In the genomic region with DNA sequence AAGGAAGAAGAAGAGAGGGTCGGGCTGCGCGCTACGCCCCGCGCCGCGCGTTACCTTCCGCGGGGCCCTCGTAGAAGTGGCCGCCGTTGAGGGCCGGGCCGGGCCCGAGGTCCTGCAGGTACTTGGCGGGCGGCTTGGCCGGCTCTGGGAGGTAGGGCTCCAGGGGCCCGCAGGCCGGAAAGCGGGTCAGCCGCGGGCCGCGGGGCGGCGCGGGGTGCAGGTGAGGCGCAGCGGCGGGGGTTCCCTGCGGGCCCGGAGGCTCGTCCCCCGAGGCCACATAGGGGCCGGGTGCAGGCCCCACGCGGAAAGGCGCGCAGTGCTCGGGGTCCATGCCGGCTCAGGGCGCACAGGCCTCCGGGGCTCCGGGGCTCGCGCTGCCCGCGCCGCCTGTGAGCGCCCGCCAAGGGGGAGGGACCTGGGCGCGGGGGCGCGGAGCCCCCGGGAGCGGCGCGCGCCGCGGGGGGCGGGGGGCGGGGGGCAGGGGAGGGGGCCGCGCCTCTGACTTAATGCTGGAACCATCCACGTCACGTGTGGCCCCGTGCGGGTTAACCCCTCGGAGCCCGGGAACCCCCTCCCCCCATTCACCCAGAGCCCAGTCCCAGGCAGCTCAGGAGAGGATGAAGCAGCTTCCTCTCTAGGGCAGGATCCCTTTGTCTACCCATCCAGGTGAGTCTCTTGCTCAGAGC, we compare ENCODE assay signal across 11 cellular contexts. TPM values are rescaled to one million over a fixed set of nuclear protein-coding genes. Genes with fewer than 3 reads are reported as not detected.
DNase-seq lines count a peak whose midpoint lies in the region; ATAC-seq and TF ChIP-seq lines count a peak whose summit lies in the region.
"Had no signal": no experiment of that assay in that cellular context is flagged by ENCODE, and none has a peak within 500 bp of the region (broad histone marks: within the 10 kb centered on the region; RNA-seq: fewer than 3 reads in every experiment).

Gene ALX3, minus strand, starts transcription at position 391 of the 686 bp plus-strand sequence. Its CDS starts 60 bp downstream, at position 331.

- H3K4me3 ChIP-seq in NT2/D1 (ENCODE audit: insufficient read length, low read depth) (peak within 1 kb of the TSS; percentile 37), iPS DF 6.9 (ENCODE audit: low read length) (peak within 1 kb of the TSS; percentile 37; the same call in 1 of the 2 replicates)

- H3K27ac Mint-ChIP-seq in progenitor cell of endocrine pancreas = no peak within 1 kb of the TSS

- H3K9me3 ChIP-seq in NT2/D1 (ENCODE audit: insufficient read depth, low read length) = no peaks in the 10 kb centered on the region
- H3K9me3 ChIP-seq in iPS DF 6.9 (ENCODE audit: control insufficient read depth, insufficient read depth, low read length) = no peaks in the 10 kb centered on the region
- H3K9me3 ChIP-seq: uterus had no signal

- H3K36me3 Mint-ChIP-seq in progenitor cell of endocrine pancreas (ENCODE audit: insufficient read depth) = no peaks in the 10 kb centered on the region

- peaks cover 92% of the 10 kb centered on the region for H3K27me3 Mint-ChIP-seq in progenitor cell of endocrine pancreas

- peaks cover 5% of the 10 kb centered on the region for H3K4me1 Mint-ChIP-seq in progenitor cell of endocrine pancreas (ENCODE audit: low read depth)

- DNase-seq in NCI-H1436 (lab: John Stamatoyannopoulos, UW) (peak; percentile 42), NCI-H1436 treated with DMSO at 0.1 percent for 48 hours (lab: John Stamatoyannopoulos, UW) (no peak), NT2/D1 (ENCODE audit: low read depth, low spot score) (no peak), iPS DF 6.9 (ENCODE audit: low read depth, low spot score) (no peak), progenitor cell of endocrine pancreas (ENCODE audit: low spot score, unreplicated experiment) (no peak), cerebellar cortex (ENCODE audit: low spot score) (no peak), middle frontal gyrus (ENCODE audit: extremely low spot score, low spot score) (no peak)
- DNase-seq: kidney, uterus had no signal

- H3K9me3 Mint-ChIP-seq in progenitor cell of endocrine pancreas (ENCODE audit: low read depth) = no peaks in the 10 kb centered on the region

- no peak for TF ChIP-seq CTCF in progenitor cell of endocrine pancreas (IDR thresholded peaks at IDR 0.05; ENCODE audit: unreplicated experiment)

- peaks cover 25% of the 10 kb centered on the region for H3K4me1 ChIP-seq in NT2/D1 (ENCODE audit: insufficient read depth, insufficient read length)
- peaks cover 5% of the 10 kb centered on the region for H3K4me1 ChIP-seq in iPS DF 6.9 (ENCODE audit: control insufficient read depth, insufficient read depth, low read length)

- H3K4me3 Mint-ChIP-seq in progenitor cell of endocrine pancreas (ENCODE audit: low read depth) = peak within 1 kb of the TSS; percentile 63

- peak within 1 kb of the TSS; percentile 62 for H3K9ac ChIP-seq in NT2/D1 (ENCODE audit: insufficient read length, low read depth)

- WGBS in iPS DF 6.9 (ENCODE audit: insufficient coverage, insufficient read length) = no CpG with 5 or more reads among the region's 75 CpGs

- H3K36me3 ChIP-seq in NT2/D1 (ENCODE audit: insufficient read depth, insufficient read length, low read length) (no peaks in the 10 kb centered on the region), iPS DF 6.9 (ENCODE audit: control insufficient read depth, insufficient read depth, low read length) (no peaks in the 10 kb centered on the region)
- H3K36me3 ChIP-seq: uterus had no signal

- peaks cover 97% of the 10 kb centered on the region for H3K27me3 ChIP-seq in NT2/D1 (ENCODE audit: insufficient read depth, insufficient read length)
- H3K27me3 ChIP-seq in iPS DF 6.9 (ENCODE audit: control insufficient read depth, insufficient read depth, low read length) = peaks cover 73% of the 10 kb centered on the region

- no peak for ATAC-seq in GM18517 (IDR thresholded peaks at IDR 0.05; ENCODE audit: unreplicated experiment)

- no peak within 1 kb of the TSS for H3K27ac ChIP-seq in iPS DF 6.9 (ENCODE audit: low read length)

RNA-seq across cellular contexts. Expression of gene ALX3, which starts in this region (rescaled TPM):
- total RNA-seq in progenitor cell of endocrine pancreas = 2.8 and 3.7 TPM in 2 replicates
- total RNA-seq: A172, kidney had no signal
